1 cellular context compared by ENCODE assay signal in the genomic region with DNA sequence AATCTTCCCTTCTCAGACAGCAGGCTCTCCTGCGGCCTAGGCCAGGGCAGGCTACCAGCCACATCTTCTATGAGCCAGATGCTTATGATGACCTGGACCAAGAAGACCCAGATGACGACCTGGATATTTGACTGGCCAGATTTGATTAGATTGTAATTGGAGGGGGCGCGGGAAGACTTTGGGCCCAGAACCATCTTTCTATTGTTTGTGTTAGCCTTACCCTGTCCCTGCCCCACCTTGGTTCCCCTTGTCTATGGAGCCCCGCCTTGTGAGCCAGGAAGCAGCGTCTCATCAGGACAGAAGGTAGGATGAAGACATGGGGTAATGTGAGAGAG.
TF ChIP-seq lines count a peak whose summit lies in the region.

No MANE protein-coding gene starts in this region.

TF ChIP-seq in GM23338, 12 proteins besides CTCF, POLR2A, EP300 and RAD21 (continued from another document):
- TF ChIP-seq, protein P1, sequence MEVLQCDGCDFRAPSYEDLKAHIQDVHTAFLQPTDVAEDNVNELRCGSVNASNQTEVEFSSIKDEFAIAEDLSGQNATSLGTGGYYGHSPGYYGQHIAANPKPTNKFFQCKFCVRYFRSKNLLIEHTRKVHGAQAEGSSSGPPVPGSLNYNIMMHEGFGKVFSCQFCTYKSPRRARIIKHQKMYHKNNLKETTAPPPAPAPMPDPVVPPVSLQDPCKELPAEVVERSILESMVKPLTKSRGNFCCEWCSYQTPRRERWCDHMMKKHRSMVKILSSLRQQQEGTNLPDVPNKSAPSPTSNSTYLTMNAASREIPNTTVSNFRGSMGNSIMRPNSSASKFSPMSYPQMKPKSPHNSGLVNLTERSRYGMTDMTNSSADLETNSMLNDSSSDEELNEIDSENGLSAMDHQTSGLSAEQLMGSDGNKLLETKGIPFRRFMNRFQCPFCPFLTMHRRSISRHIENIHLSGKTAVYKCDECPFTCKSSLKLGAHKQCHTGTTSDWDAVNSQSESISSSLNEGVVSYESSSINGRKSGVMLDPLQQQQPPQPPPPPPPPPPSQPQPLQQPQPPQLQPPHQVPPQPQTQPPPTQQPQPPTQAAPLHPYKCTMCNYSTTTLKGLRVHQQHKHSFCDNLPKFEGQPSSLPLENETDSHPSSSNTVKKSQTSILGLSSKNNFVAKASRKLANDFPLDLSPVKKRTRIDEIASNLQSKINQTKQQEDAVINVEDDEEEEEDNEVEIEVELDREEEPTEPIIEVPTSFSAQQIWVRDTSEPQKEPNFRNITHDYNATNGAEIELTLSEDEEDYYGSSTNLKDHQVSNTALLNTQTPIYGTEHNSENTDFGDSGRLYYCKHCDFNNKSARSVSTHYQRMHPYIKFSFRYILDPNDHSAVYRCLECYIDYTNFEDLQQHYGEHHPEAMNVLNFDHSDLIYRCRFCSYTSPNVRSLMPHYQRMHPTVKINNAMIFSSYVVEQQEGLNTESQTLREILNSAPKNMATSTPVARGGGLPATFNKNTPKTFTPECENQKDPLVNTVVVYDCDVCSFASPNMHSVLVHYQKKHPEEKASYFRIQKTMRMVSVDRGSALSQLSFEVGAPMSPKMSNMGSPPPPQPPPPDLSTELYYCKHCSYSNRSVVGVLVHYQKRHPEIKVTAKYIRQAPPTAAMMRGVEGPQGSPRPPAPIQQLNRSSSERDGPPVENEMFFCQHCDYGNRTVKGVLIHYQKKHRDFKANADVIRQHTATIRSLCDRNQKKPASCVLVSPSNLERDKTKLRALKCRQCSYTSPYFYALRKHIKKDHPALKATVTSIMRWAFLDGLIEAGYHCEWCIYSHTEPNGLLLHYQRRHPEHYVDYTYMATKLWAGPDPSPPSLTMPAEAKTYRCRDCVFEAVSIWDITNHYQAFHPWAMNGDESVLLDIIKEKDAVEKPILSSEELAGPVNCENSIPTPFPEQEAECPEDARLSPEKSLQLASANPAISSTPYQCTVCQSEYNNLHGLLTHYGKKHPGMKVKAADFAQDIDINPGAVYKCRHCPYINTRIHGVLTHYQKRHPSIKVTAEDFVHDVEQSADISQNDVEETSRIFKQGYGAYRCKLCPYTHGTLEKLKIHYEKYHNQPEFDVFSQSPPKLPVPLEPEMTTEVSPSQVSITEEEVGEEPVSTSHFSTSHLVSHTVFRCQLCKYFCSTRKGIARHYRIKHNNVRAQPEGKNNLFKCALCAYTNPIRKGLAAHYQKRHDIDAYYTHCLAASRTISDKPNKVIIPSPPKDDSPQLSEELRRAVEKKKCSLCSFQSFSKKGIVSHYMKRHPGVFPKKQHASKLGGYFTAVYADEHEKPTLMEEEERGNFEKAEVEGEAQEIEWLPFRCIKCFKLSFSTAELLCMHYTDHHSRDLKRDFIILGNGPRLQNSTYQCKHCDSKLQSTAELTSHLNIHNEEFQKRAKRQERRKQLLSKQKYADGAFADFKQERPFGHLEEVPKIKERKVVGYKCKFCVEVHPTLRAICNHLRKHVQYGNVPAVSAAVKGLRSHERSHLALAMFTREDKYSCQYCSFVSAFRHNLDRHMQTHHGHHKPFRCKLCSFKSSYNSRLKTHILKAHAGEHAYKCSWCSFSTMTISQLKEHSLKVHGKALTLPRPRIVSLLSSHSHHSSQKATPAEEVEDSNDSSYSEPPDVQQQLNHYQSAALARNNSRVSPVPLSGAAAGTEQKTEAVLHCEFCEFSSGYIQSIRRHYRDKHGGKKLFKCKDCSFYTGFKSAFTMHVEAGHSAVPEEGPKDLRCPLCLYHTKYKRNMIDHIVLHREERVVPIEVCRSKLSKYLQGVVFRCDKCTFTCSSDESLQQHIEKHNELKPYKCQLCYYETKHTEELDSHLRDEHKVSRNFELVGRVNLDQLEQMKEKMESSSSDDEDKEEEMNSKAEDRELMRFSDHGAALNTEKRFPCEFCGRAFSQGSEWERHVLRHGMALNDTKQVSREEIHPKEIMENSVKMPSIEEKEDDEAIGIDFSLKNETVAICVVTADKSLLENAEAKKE (CRISPR knock-in tag; IDR thresholded peaks at IDR 0.05): no peak
- TF ChIP-seq CREB1 (CRISPR knock-in tag; IDR thresholded peaks at IDR 0.05; ENCODE audit: low read depth): no peak
- TF ChIP-seq ZNF331 (CRISPR knock-in tag; IDR thresholded peaks at IDR 0.05; ENCODE audit: low read depth): no peak
- TF ChIP-seq STAT1 (IDR thresholded peaks at IDR 0.05; ENCODE audit: unreplicated experiment): no peak
- TF ChIP-seq EZH2phosphoT487 (IDR thresholded peaks at IDR 0.05; ENCODE audit: unreplicated experiment): no peak
- TF ChIP-seq, protein P2, sequence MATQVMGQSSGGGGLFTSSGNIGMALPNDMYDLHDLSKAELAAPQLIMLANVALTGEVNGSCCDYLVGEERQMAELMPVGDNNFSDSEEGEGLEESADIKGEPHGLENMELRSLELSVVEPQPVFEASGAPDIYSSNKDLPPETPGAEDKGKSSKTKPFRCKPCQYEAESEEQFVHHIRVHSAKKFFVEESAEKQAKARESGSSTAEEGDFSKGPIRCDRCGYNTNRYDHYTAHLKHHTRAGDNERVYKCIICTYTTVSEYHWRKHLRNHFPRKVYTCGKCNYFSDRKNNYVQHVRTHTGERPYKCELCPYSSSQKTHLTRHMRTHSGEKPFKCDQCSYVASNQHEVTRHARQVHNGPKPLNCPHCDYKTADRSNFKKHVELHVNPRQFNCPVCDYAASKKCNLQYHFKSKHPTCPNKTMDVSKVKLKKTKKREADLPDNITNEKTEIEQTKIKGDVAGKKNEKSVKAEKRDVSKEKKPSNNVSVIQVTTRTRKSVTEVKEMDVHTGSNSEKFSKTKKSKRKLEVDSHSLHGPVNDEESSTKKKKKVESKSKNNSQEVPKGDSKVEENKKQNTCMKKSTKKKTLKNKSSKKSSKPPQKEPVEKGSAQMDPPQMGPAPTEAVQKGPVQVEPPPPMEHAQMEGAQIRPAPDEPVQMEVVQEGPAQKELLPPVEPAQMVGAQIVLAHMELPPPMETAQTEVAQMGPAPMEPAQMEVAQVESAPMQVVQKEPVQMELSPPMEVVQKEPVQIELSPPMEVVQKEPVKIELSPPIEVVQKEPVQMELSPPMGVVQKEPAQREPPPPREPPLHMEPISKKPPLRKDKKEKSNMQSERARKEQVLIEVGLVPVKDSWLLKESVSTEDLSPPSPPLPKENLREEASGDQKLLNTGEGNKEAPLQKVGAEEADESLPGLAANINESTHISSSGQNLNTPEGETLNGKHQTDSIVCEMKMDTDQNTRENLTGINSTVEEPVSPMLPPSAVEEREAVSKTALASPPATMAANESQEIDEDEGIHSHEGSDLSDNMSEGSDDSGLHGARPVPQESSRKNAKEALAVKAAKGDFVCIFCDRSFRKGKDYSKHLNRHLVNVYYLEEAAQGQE (IDR thresholded peaks at IDR 0.05; ENCODE audit: unreplicated experiment): no peak
- TF ChIP-seq POLR2AphosphoS5 (IDR thresholded peaks at IDR 0.05; ENCODE audit: low read depth): no peak
- no peak for TF ChIP-seq EZH2 (IDR thresholded peaks at IDR 0.05; ENCODE audit: low read depth, unreplicated experiment)
